8 cellular contexts compared by ENCODE assay signal in genomic region chr9:10612649-10613398, GRCh38. TPM values are rescaled to one million over a fixed set of nuclear protein-coding genes. Genes with fewer than 3 reads are reported as not detected.
DNase-seq lines count a peak whose midpoint lies in the region; ATAC-seq and TF ChIP-seq lines count a peak whose summit lies in the region.

Gene PTPRD, minus strand, starts transcription at chr9:10613002.

- peak; percentile 12; the same call in 1 of the 2 replicates for TF ChIP-seq RAD21 in Ishikawa (IDR thresholded peaks at IDR 0.05; ENCODE audit: low read depth)

- intact Hi-C loops in upper lobe of right lung (cut with DNase I), result no loop called here

- H3K9me3 ChIP-seq in mucosa of rectum (ENCODE audit: control insufficient read depth in 2 of 2, low read length in 2 of 2) (no peaks in the 10 kb centered on the region), upper lobe of right lung (no peaks in the 10 kb centered on the region)

- H3K4me3 ChIP-seq in epithelial cell of proximal tubule (ENCODE audit: low read depth, low read length) (peak within 1 kb of the TSS; percentile 49), mucosa of rectum (ENCODE audit: low read length in 2 of 2) (peak within 1 kb of the TSS; percentile 26 to 46), upper lobe of right lung (peak within 1 kb of the TSS; percentile 46)

- H3K4me1 ChIP-seq in mucosa of rectum (ENCODE audit: control insufficient read depth in 2 of 2, insufficient read depth in 2 of 2, low read length in 2 of 2) (no peaks in the 10 kb centered on the region), upper lobe of right lung (no peaks in the 10 kb centered on the region)

- H3K9ac ChIP-seq in mucosa of rectum (ENCODE audit: low read depth in 1 of 2, low read length in 2 of 2), result no peak within 1 kb of the TSS

- H3K27me3 ChIP-seq in mucosa of rectum (ENCODE audit: control insufficient read depth in 2 of 2, insufficient read depth in 2 of 2, low read length in 2 of 2), result peaks cover 14 to 22% of the 10 kb centered on the region in 2 donors
- peaks cover 19% of the 10 kb centered on the region for H3K27me3 ChIP-seq in upper lobe of right lung

- ATAC-seq in GM21737 (IDR thresholded peaks at IDR 0.05; ENCODE audit: unreplicated experiment), result peak; percentile 93
- ATAC-seq in upper lobe of right lung, result peak; percentile 94

- H3K36me3 ChIP-seq in mucosa of rectum (ENCODE audit: control insufficient read depth in 2 of 2, insufficient read depth in 2 of 2, low read length in 2 of 2) (no peaks in the 10 kb centered on the region), upper lobe of right lung (no peaks in the 10 kb centered on the region)

- TF ChIP-seq EP300 in Ishikawa (IDR thresholded peaks at IDR 0.05; ENCODE audit: borderline replicate concordance), result no peak

- H3K27ac ChIP-seq in mucosa of rectum (ENCODE audit: low read depth in 2 of 2, low read length in 2 of 2) (no peak within 1 kb of the TSS), upper lobe of right lung (no peak within 1 kb of the TSS)

- peak; percentile 27 for TF ChIP-seq CTCF in epithelial cell of proximal tubule (conservative IDR thresholded peaks at IDR 0.05; ENCODE audit: low read depth, low read length)
- no peak for TF ChIP-seq CTCF in upper lobe of right lung (IDR thresholded peaks at IDR 0.05)

- DNase-seq in NCI-H1436 (lab: John Stamatoyannopoulos, UW) (peak; percentile 54), NCI-H1436 treated with DMSO at 0.1 percent for 48 hours (lab: John Stamatoyannopoulos, UW) (no peak), SW480 (ENCODE audit: low spot score) (peak; percentile 43), epithelial cell of proximal tubule (ENCODE audit: low read depth) (no peak), upper lobe of right lung (peak; percentile 83)

TF ChIP-seq in Ishikawa, 13 proteins besides CTCF, POLR2A, EP300 and RAD21:
- TF ChIP-seq TEAD4 (IDR thresholded peaks at IDR 0.05), result no peak
- TF ChIP-seq TAF1 (IDR thresholded peaks at IDR 0.05; ENCODE audit: low read depth), result no peak
- TF ChIP-seq USF1 (IDR thresholded peaks at IDR 0.05), result no peak
- no peak for TF ChIP-seq TCF12 (IDR thresholded peaks at IDR 0.05; ENCODE audit: low read depth)
- TF ChIP-seq MAX (IDR thresholded peaks at IDR 0.05), result no peak
- TF ChIP-seq ZBTB7A (IDR thresholded peaks at IDR 0.05; ENCODE audit: low read depth), result no peak
- TF ChIP-seq CEBPB (IDR thresholded peaks at IDR 0.05), result no peak
- TF ChIP-seq YY1 (IDR thresholded peaks at IDR 0.05; ENCODE audit: low read depth), result no peak

RNA-seq across cellular contexts. Expression of gene PTPRD, which starts in this region (rescaled TPM):
- total RNA-seq in epithelial cell of proximal tubule, result 3.2 and 5.6 TPM in 2 replicates
- total RNA-seq in upper lobe of right lung, result 30.8 TPM

Comparison
In these comparisons a context has a peak if more than half of its experiments do, and no peak if none do; other contexts are left out.
1. DNase-seq: peak in NCI-H1436 (single experiment), SW480 (single experiment) and upper lobe of right lung (single experiment); none in NCI-H1436 treated with DMSO at 0.1 percent for 48 hours (single experiment) and epithelial cell of proximal tubule (single experiment).
2. Peak in every context shown above with its lines, with median percentiles within 50 percentile points of each other: H3K4me3 ChIP-seq.